In genomic region chr11:12199231-12199948, GRCh38 we compare ENCODE assay signal across 9 cellular contexts.
DNase-seq lines count a peak whose midpoint lies in the region; ATAC-seq, FAIRE-seq and TF ChIP-seq lines count a peak whose summit lies in the region.
"Had no signal": no experiment of that assay in that cellular context is flagged by ENCODE, and none has a peak within 500 bp of the region (broad histone marks: within the 10 kb centered on the region; RNA-seq: fewer than 3 reads in every experiment).

No MANE protein-coding gene starts in this region.

- dilution Hi-C loops in endothelial cell of umbilical vein (cut with MboI; ENCODE audit: extremely low pct_ligation_motif_present, low sequenced_read_pairs): no loop called here

- no peak for ATAC-seq in activated CD8-positive, alpha-beta memory T cell treated with anti-CD3 and anti-CD28 coated beads, Interleukin-2, amount 10 ng/mL, durations not matched to agents 7 days and 5 days
- ATAC-seq in Panc1 (no peak), HG02884 (IDR thresholded peaks at IDR 0.05; ENCODE audit: unreplicated experiment) (no peak), HG03457 (IDR thresholded peaks at IDR 0.05; ENCODE audit: unreplicated experiment) (no peak), GM19452 (IDR thresholded peaks at IDR 0.05; ENCODE audit: unreplicated experiment) (no peak)

- TF ChIP-seq CTCF in Panc1 (IDR thresholded peaks at IDR 0.05) (no peak), endothelial cell of umbilical vein (IDR thresholded peaks at IDR 0.05; ENCODE audit: extremely low read depth in 1 of 2, insufficient read depth in 1 of 2, low read depth in 1 of 2, low read length in 2 of 2) (no peak), testis (IDR thresholded peaks at IDR 0.05) (no peak)

- H3K9me3 ChIP-seq in Panc1 (ENCODE audit: control insufficient read depth, insufficient read depth, low read depth, low read length) (no peaks in the 10 kb centered on the region), endothelial cell of umbilical vein (replicated peaks; ENCODE audit: control insufficient read depth, insufficient read depth, low read length) (no peaks in the 10 kb centered on the region), testis (no peaks in the 10 kb centered on the region)

- 59 to 76% methylated on average over 10 to 13 of the region's 13 CpGs for WGBS in testis, 2 donors

- in situ Hi-C loops in Panc1 (cut with HindIII; ENCODE audit: low pct_unique_long_range_greater_than_20kb, low sequenced_read_pairs): no loop called here

- H3K36me3 Mint-ChIP-seq in activated CD8-positive, alpha-beta memory T cell treated with anti-CD3 and anti-CD28 coated beads, Interleukin-2, amount 10 ng/mL, durations not matched to agents 7 days and 5 days: peaks cover 57% of the 10 kb centered on the region

- H3K4me1 Mint-ChIP-seq in activated CD8-positive, alpha-beta memory T cell treated with anti-CD3 and anti-CD28 coated beads, Interleukin-2, amount 10 ng/mL, durations not matched to agents 7 days and 5 days: peaks cover 73% of the 10 kb centered on the region

- intact Hi-C loops in Panc1 (cut with micrococcal nuclease; ENCODE audit: unreplicated experiment) (no loop called here), endothelial cell of umbilical vein (cut with micrococcal nuclease) (no loop called here), testis (cut with DNase I; ENCODE audit: low total_unique reads) (no loop called here)

- H3K9ac ChIP-seq in endothelial cell of umbilical vein (replicated peaks; ENCODE audit: extremely low read depth, insufficient read depth, low read length): peak overlapping the region; percentile 81

- no peaks in the 10 kb centered on the region for H3K36me3 ChIP-seq in Panc1 (ENCODE audit: control insufficient read depth, insufficient read depth, low read length)
- peaks cover 0 to 2% of the 10 kb centered on the region in 2 experiments for H3K36me3 ChIP-seq in endothelial cell of umbilical vein (ENCODE audit: control insufficient read depth in 2 of 2, extremely low read depth in 1 of 2, insufficient read depth in 2 of 2, low read length in 2 of 2)
- H3K36me3 ChIP-seq in testis (ENCODE audit: low read depth, missing control alignments): no peaks in the 10 kb centered on the region

- H3K9me3 Mint-ChIP-seq in activated CD8-positive, alpha-beta memory T cell treated with anti-CD3 and anti-CD28 coated beads, Interleukin-2, amount 10 ng/mL, durations not matched to agents 7 days and 5 days (ENCODE audit: low read depth): no peaks in the 10 kb centered on the region

- POLR2A ChIA-PET in Panc1 (lab: Charles Lee): interaction anchor here (0.6 kb wide), 1 partner anchor 108 kb away, joined by 3 read pairs; no protein-coding TSS in a partner anchor
- POLR2A ChIA-PET in endothelial cell of umbilical vein (lab: Charles Lee): interaction anchor here (0.9 to 2.6 kb wide), 9 partner anchors 14 to 1391 kb away, joined by 3 to 23 read pairs (median 4); partner anchors contain the start of gene EIF4G2

- no peaks in the 10 kb centered on the region for H3K9me1 ChIP-seq in endothelial cell of umbilical vein (replicated peaks; ENCODE audit: control insufficient read depth, extremely low read depth, insufficient read depth, low read length)

- H3K27ac ChIP-seq in Panc1 (ENCODE audit: low read length): peak overlapping the region; percentile 59
- peak overlapping the region; percentile 94 for H3K27ac ChIP-seq in endothelial cell of umbilical vein (ENCODE audit: insufficient read depth, low read depth, low read length)
- peak overlapping the region; percentile 34 to 75 for H3K27ac ChIP-seq in testis

- H3K27me3 Mint-ChIP-seq in activated CD8-positive, alpha-beta memory T cell treated with anti-CD3 and anti-CD28 coated beads, Interleukin-2, amount 10 ng/mL, durations not matched to agents 7 days and 5 days: no peaks in the 10 kb centered on the region

- H3K4me1 ChIP-seq in Panc1 (ENCODE audit: control insufficient read depth, insufficient read depth, low read length) (peaks cover 25% of the 10 kb centered on the region), endothelial cell of umbilical vein (ENCODE audit: control insufficient read depth, extremely low read depth, insufficient read depth, low read length) (peaks cover 45% of the 10 kb centered on the region), testis (peaks cover 61% of the 10 kb centered on the region)

- TF ChIP-seq POLR2A in endothelial cell of umbilical vein (IDR thresholded peaks at IDR 0.05; ENCODE audit: low read depth, low read length): no peak
- no peak for TF ChIP-seq POLR2A in testis (IDR thresholded peaks at IDR 0.05)

- H2AFZ ChIP-seq in endothelial cell of umbilical vein (ENCODE audit: low read depth, low read length): no peak overlapping the region

- no peak for FAIRE-seq in endothelial cell of umbilical vein (lab: Jason Lieb, UNC)

- peak overlapping the region; percentile 96 for H3K27ac Mint-ChIP-seq in activated CD8-positive, alpha-beta memory T cell treated with anti-CD3 and anti-CD28 coated beads, Interleukin-2, amount 10 ng/mL, durations not matched to agents 7 days and 5 days

- H3K4me2 ChIP-seq in endothelial cell of umbilical vein (ENCODE audit: insufficient read depth, low read length): no peak overlapping the region

- no peak overlapping the region for H3K4me3 ChIP-seq in Panc1 (ENCODE audit: low read depth in 2 of 2, low read length in 2 of 2)
- H3K4me3 ChIP-seq in endothelial cell of umbilical vein (replicated peaks in 1 of 3; ENCODE audit: insufficient read depth in 1 of 3, low read depth in 1 of 3, low read length in 3 of 3): no peak overlapping the region
- H3K4me3 ChIP-seq in testis: no peak overlapping the region

- DNase-seq in activated CD8-positive, alpha-beta memory T cell treated with anti-CD3 and anti-CD28 coated beads, Interleukin-2, amount 10 ng/mL, durations not matched to agents 7 days and 5 days: no peak
- DNase-seq in activated CD8-positive, alpha-beta memory T cell treated with anti-CD3 and anti-CD28 coated beads, Interleukin-2, amount 50 U/mL, for 48 hours: no peak
- DNase-seq in Panc1 (ENCODE audit: low read depth, low spot score) (no peak), endothelial cell of umbilical vein (ENCODE audit: low read depth, low spot score) (peak; percentile 70), testis (no peak)
- DNase-seq: central memory CD4-positive, alpha-beta T cell had no signal

- H3K79me2 ChIP-seq in endothelial cell of umbilical vein (ENCODE audit: control insufficient read depth, insufficient read depth, low read length): peaks cover 19% of the 10 kb centered on the region

- peak overlapping the region; percentile 88 for H3K4me3 Mint-ChIP-seq in activated CD8-positive, alpha-beta memory T cell treated with anti-CD3 and anti-CD28 coated beads, Interleukin-2, amount 10 ng/mL, durations not matched to agents 7 days and 5 days

- no peaks in the 10 kb centered on the region for H4K20me1 ChIP-seq in endothelial cell of umbilical vein (replicated peaks; ENCODE audit: control insufficient read depth, extremely low read depth, insufficient read depth, low read length)

- BruUV-seq in Panc1 (replicated peaks; lab: Mats Ljungman, UMichigan): no TSS peak
- no TSS peak for BruUV-seq in endothelial cell of umbilical vein (replicated peaks; lab: Mats Ljungman, UMichigan)

- CTCF ChIA-PET in activated CD8-positive, alpha-beta memory T cell treated with anti-CD3 and anti-CD28 coated beads, Interleukin-2, amount 10 ng/mL, durations not matched to agents 7 days and 5 days (lab: Charles Lee): interaction anchor here (0.9 to 3.1 kb wide), 11 partner anchors 8 to 152 kb away, joined by 3 to 14 read pairs (median 5); no protein-coding TSS in a partner anchor
- CTCF ChIA-PET in Panc1 (lab: Charles Lee) (no interaction called here), endothelial cell of umbilical vein (lab: Charles Lee) (interaction anchor here (0.6 to 4.6 kb wide), 20 partner anchors 10 to 152 kb away, joined by 3 to 36 read pairs (median 10); no protein-coding TSS in a partner anchor)

- no peaks in the 10 kb centered on the region for H3K27me3 ChIP-seq in Panc1 (ENCODE audit: control insufficient read depth, insufficient read depth, low read length)
- no peaks in the 10 kb centered on the region for H3K27me3 ChIP-seq in endothelial cell of umbilical vein (ENCODE audit: control insufficient read depth in 2 of 2, insufficient read depth in 2 of 2, low read length in 2 of 2)
- no peaks in the 10 kb centered on the region for H3K27me3 ChIP-seq in testis

TF ChIP-seq in endothelial cell of umbilical vein, 7 proteins besides CTCF, POLR2A, EP300 and RAD21:
- TF ChIP-seq GATA2 (IDR thresholded peaks at IDR 0.05; ENCODE audit: insufficient read depth, insufficient read length, low read depth, low read length) (no peak), JUN (IDR thresholded peaks at IDR 0.05; ENCODE audit: borderline replicate concordance, insufficient read depth, insufficient read length, low read depth) (no peak), FOS (IDR thresholded peaks at IDR 0.05; ENCODE audit: borderline replicate concordance, insufficient read depth, low read length) (no peak), MAX (IDR thresholded peaks at IDR 0.05; ENCODE audit: insufficient read depth, insufficient read length) (no peak), POLR2AphosphoS5 (IDR thresholded peaks at IDR 0.05; ENCODE audit: insufficient read depth, low read depth, low read length) (no peak), EZH2 (IDR thresholded peaks at IDR 0.05; ENCODE audit: borderline replicate concordance, low read depth, low read length, severe bottlenecking) (no peak), MYC (IDR thresholded peaks at IDR 0.05; ENCODE audit: low read depth, low read length) (no peak)
